In the genomic region with DNA sequence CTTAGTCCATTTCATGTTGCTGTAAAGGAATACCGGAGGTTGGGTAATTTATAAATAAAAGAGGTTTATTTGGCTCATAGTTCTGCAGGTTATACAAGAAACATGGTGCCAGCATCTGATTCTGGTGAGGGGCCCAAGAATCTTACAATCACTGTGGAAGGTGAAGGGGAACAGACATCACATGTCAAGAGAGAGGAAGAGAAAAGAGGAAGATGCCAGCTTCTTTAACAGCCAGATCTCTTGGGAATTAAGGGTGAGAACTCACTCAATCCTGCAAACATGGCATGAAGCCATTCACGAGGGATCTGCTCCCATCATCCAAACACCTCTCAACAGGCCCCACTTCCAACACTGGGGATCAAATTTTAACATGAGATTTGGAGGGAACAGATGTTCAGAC, we compare ENCODE assay signal across 1 cellular context.
TF ChIP-seq lines count a peak whose summit lies in the region.

No MANE protein-coding gene starts in this region.

TF ChIP-seq in IMR-90, 13 proteins besides CTCF, POLR2A, EP300 and RAD21:
- TF ChIP-seq, protein P1, sequence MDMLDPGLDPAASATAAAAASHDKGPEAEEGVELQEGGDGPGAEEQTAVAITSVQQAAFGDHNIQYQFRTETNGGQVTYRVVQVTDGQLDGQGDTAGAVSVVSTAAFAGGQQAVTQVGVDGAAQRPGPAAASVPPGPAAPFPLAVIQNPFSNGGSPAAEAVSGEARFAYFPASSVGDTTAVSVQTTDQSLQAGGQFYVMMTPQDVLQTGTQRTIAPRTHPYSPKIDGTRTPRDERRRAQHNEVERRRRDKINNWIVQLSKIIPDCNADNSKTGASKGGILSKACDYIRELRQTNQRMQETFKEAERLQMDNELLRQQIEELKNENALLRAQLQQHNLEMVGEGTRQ (IDR thresholded peaks at IDR 0.05; ENCODE audit: low read depth, low read length) = no peak
- TF ChIP-seq SMC3 (IDR thresholded peaks at IDR 0.05; ENCODE audit: low read depth, low read length) = no peak
- no peak for TF ChIP-seq MAZ (IDR thresholded peaks at IDR 0.05; ENCODE audit: borderline replicate concordance, low read depth, low read length)
- no peak for TF ChIP-seq FOS (IDR thresholded peaks at IDR 0.05; ENCODE audit: low read depth, low read length)
- no peak for TF ChIP-seq RCOR1 (IDR thresholded peaks at IDR 0.05; ENCODE audit: insufficient replicate concordance, low read length)
- TF ChIP-seq RFX5 (IDR thresholded peaks at IDR 0.05; ENCODE audit: low read depth, low read length) = no peak
- no peak for TF ChIP-seq NFE2L2 (IDR thresholded peaks at IDR 0.05; ENCODE audit: low read depth, low read length)
- no peak for TF ChIP-seq BHLHE40 (IDR thresholded peaks at IDR 0.05; ENCODE audit: low read depth, low read length)
- TF ChIP-seq, protein P2, sequence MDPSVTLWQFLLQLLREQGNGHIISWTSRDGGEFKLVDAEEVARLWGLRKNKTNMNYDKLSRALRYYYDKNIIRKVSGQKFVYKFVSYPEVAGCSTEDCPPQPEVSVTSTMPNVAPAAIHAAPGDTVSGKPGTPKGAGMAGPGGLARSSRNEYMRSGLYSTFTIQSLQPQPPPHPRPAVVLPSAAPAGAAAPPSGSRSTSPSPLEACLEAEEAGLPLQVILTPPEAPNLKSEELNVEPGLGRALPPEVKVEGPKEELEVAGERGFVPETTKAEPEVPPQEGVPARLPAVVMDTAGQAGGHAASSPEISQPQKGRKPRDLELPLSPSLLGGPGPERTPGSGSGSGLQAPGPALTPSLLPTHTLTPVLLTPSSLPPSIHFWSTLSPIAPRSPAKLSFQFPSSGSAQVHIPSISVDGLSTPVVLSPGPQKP (IDR thresholded peaks at IDR 0.05; ENCODE audit: borderline replicate concordance, low read depth, low read length) = no peak
- no peak for TF ChIP-seq CHD1 (IDR thresholded peaks at IDR 0.05; ENCODE audit: low read depth, low read length)
- no peak for TF ChIP-seq MXI1 (IDR thresholded peaks at IDR 0.05; ENCODE audit: borderline replicate concordance, low read depth, low read length)
- no peak for TF ChIP-seq CEBPB (IDR thresholded peaks at IDR 0.05; ENCODE audit: low read depth, low read length)
